8 cellular contexts compared by ENCODE assay signal in genomic region chr1:210394281-210394798, GRCh38.
A peak's percentile ranks its signal among the peaks of the same experiment; 100 is the strongest.
DNase-seq lines count a peak whose midpoint lies in the region; ATAC-seq, FAIRE-seq and TF ChIP-seq lines count a peak whose summit lies in the region.

No MANE protein-coding gene starts in this region.

- H3K27me3 ChIP-seq in foreskin keratinocyte (peaks cover 39% of the 10 kb centered on the region), aorta (ENCODE audit: control insufficient read depth in 1 of 2, insufficient read depth in 2 of 2, low read length in 1 of 2) (no peaks in the 10 kb centered on the region)

- peaks cover 20% of the 10 kb centered on the region for H3K4me1 ChIP-seq in foreskin keratinocyte
- peaks cover 0 to 3% of the 10 kb centered on the region in 2 donors for H3K4me1 ChIP-seq in aorta (ENCODE audit: control insufficient read depth in 1 of 2, insufficient read depth in 2 of 2, low read length in 2 of 2)

- H3K27ac ChIP-seq in foreskin keratinocyte (no peak overlapping the region), aorta (ENCODE audit: low read depth in 1 of 2, low read length in 2 of 2) (peak overlapping the region in 1 of 2 donors; percentile 11)

- WGBS in aorta, 2 donors, result 26 to 32% methylated on average over 6 of the region's 6 CpGs

- no peak for FAIRE-seq in RCC 7860 (lab: Jason Lieb, UNC)

- intact Hi-C loops in Right ventricle myocardium inferior (cut with DNase I) (no loop called here), cardiac septum (cut with DNase I) (loop anchor here (10.0 kb wide), 1 partner anchor 160 kb away; the partner anchor contains the start of gene SERTAD4), aorta (cut with DNase I) (loop anchor here in 1 of 2 donors (10.0 kb wide), 1 partner anchor 160 kb away; the partner anchor contains the start of gene SERTAD4)

- DNase-seq in Right ventricle myocardium inferior (ENCODE audit: missing footprints) (no peak), cardiac septum (ENCODE audit: low spot score) (no peak), RCC 7860 (ENCODE audit: low spot score) (peak; percentile 14), foreskin keratinocyte (peak; percentile 32 to 66), aorta (peak in 1 of 2 donors; percentile 55), NCI-H510A (lab: John Stamatoyannopoulos, UW) (no peak), NCI-H1417 treated with DMSO at 0.1 percent for 48 hours (lab: John Stamatoyannopoulos, UW) (no peak), NCI-H345 (lab: John Stamatoyannopoulos, UW) (no peak)

- no peak for TF ChIP-seq CTCF in foreskin keratinocyte (conservative IDR thresholded peaks at IDR 0.05)

- no peaks in the 10 kb centered on the region for H3K36me3 ChIP-seq in aorta (ENCODE audit: control insufficient read depth in 1 of 2, insufficient read depth in 2 of 2, low read length in 1 of 2)

- no peaks in the 10 kb centered on the region for H3K9me3 ChIP-seq in aorta (ENCODE audit: control insufficient read depth, low read length)

- H3K4me3 ChIP-seq in aorta (ENCODE audit: low read length in 2 of 2), result no peak overlapping the region

- ATAC-seq in Right ventricle myocardium inferior (peak; percentile 89), foreskin keratinocyte (peak; percentile 40), aorta (ENCODE audit: low FRiP score) (peak; percentile 76)

Comparison
In these comparisons a context has a peak if more than half of its experiments do, and no peak if none do; other contexts are left out.
1. DNase-seq: peak in RCC 7860 (single experiment) and foreskin keratinocyte (2 of 2); none in Right ventricle myocardium inferior (single experiment), cardiac septum (single experiment), NCI-H510A (single experiment), NCI-H1417 treated with DMSO at 0.1 percent for 48 hours (single experiment) and NCI-H345 (single experiment).
2. Peak in every context shown above with its lines, with median percentiles within 50 percentile points of each other: ATAC-seq.